ENCODE assay signal across 17 cellular contexts in genomic region chr14:72610096-72610830, GRCh38.
A peak's percentile ranks its signal among the peaks of the same experiment; 100 is the strongest.
DNase-seq lines count a peak whose midpoint lies in the region; ATAC-seq and TF ChIP-seq lines count a peak whose summit lies in the region.
"Had no signal": no experiment of that assay in that cellular context is flagged by ENCODE, and none has a peak within 500 bp of the region (broad histone marks: within the 10 kb centered on the region; RNA-seq: fewer than 3 reads in every experiment).

No MANE protein-coding gene starts in this region.

- H2BK15ac ChIP-seq in neuronal stem cell (ENCODE audit: low read length), result peak overlapping the region; percentile 64

- TF ChIP-seq CTCF in colonic mucosa (IDR thresholded peaks at IDR 0.05) (no peak), vagina (IDR thresholded peaks at IDR 0.05) (no peak)

- H3K9ac ChIP-seq in colonic mucosa (ENCODE audit: low read depth in 2 of 2, low read length in 2 of 2), result no peak overlapping the region
- H3K9ac ChIP-seq in neuronal stem cell (ENCODE audit: low read depth, low read length, poor library complexity), result no peak overlapping the region

- H2BK5ac ChIP-seq in neuronal stem cell (ENCODE audit: low read length), result peak overlapping the region; percentile 25

- H3K79me1 ChIP-seq in neuronal stem cell (ENCODE audit: low read depth, low read length), result no peaks in the 10 kb centered on the region

- H3K27ac ChIP-seq in colonic mucosa (no peak overlapping the region), neuronal stem cell (replicated peaks; ENCODE audit: low read length) (no peak overlapping the region), vagina (no peak overlapping the region)
- H3K27ac ChIP-seq: PC-9 had no signal

- H2BK12ac ChIP-seq in neuronal stem cell (ENCODE audit: low read length), result no peak overlapping the region

- no peak for TF ChIP-seq POLR2A in vagina (IDR thresholded peaks at IDR 0.05)

- H3K4me3 ChIP-seq in colonic mucosa (no peak overlapping the region), neuronal stem cell (ENCODE audit: low read length in 2 of 2) (no peak overlapping the region), vagina (no peak overlapping the region)
- H3K4me3 ChIP-seq: GM23338, PC-9 had no signal

- WGBS in neuronal stem cell (ENCODE audit: extremely low coverage in 2 of 2, insufficient read length in 2 of 2, insufficient replicate concordance in 1 of 2), 2 donors, result no CpG with 5 or more reads among the region's 12 CpGs

- H3K14ac ChIP-seq in neuronal stem cell (ENCODE audit: low read length), result no peak overlapping the region

- peak; percentile 1 for DNase-seq in stimulated activated CD4-positive, alpha-beta T cell treated with anti-CD3 and anti-CD28 coated beads, Interleukin-4, amount 100 ng/mL, for 24 hours
- DNase-seq in stimulated activated CD4-positive, alpha-beta T cell treated with anti-CD3 and anti-CD28 coated beads, Interleukin-15, amount 100 ng/mL, for 24 hours, result no peak
- peak; percentile 10 for DNase-seq in colonic mucosa
- no peak for DNase-seq in neuronal stem cell (ENCODE audit: low spot score)
- peak; percentile 77 to 85 for DNase-seq in vagina (ENCODE audit: extremely low spot score in 2 of 2)
- no peak for DNase-seq in germinal center (ENCODE audit: low spot score)
- DNase-seq in foreskin melanocyte, result no peak
- DNase-seq in left ventricle myocardium superior, result no peak
- DNase-seq: DMS 273 treated with DMSO at 0.1 percent for 48 hours, GF-D8, KBM-7, NCI-H1436, NCI-H2029 treated with DMSO at 0.1 percent for 48 hours, NCI-H2171 treated with DMSO at 0.1 percent for 48 hours, NCI-H510A, PC-9 had no signal

- ATAC-seq in left ventricle myocardium superior, result no peak
- ATAC-seq: GM23338 had no signal

- H3K4me1 ChIP-seq in colonic mucosa (no peaks in the 10 kb centered on the region), neuronal stem cell (ENCODE audit: control insufficient read depth in 2 of 2, insufficient read depth in 1 of 2, low read depth in 1 of 2, low read length in 2 of 2) (peaks cover 0 to 16% of the 10 kb centered on the region in 2 donors), vagina (no peaks in the 10 kb centered on the region)

- peak overlapping the region; percentile 17 for H3K18ac ChIP-seq in neuronal stem cell (ENCODE audit: low read length)

- H3K23ac ChIP-seq in neuronal stem cell (ENCODE audit: low read depth, low read length, poor library complexity), result no peak overlapping the region

- H2BK120ac ChIP-seq in neuronal stem cell (ENCODE audit: low read depth, low read length), result peak overlapping the region; percentile 51

- intact Hi-C loops in colonic mucosa (cut with DNase I), result no loop called here
- intact Hi-C loops in vagina (cut with DNase I), result no loop called here
- intact Hi-C loops in left ventricle myocardium superior (cut with micrococcal nuclease), result no loop called here

- no peak overlapping the region for H3K4me2 ChIP-seq in neuronal stem cell (ENCODE audit: insufficient read depth, low read length, poor library complexity, severe bottlenecking)
- H3K4me2 ChIP-seq: GM23338, PC-9 had no signal

- H3K27me3 ChIP-seq in colonic mucosa (no peaks in the 10 kb centered on the region), neuronal stem cell (ENCODE audit: control insufficient read depth in 3 of 3, insufficient read depth in 3 of 3, low read depth in 1 of 3, low read length in 3 of 3) (no peaks in the 10 kb centered on the region), vagina (no peaks in the 10 kb centered on the region)

- no peak overlapping the region for H4K91ac ChIP-seq in neuronal stem cell (ENCODE audit: low read depth, low read length, poor library complexity)

- H3K4ac ChIP-seq in neuronal stem cell (ENCODE audit: low read length), result no peak overlapping the region

- H3K36me3 ChIP-seq in colonic mucosa (no peaks in the 10 kb centered on the region), neuronal stem cell (replicated peaks in 1 of 2; ENCODE audit: control insufficient read depth in 2 of 2, insufficient read depth in 2 of 2, low read length in 2 of 2) (no peaks in the 10 kb centered on the region), vagina (no peaks in the 10 kb centered on the region)

- H4K8ac ChIP-seq in neuronal stem cell (ENCODE audit: low read depth, low read length), result no peak overlapping the region

- H3K9me3 ChIP-seq in colonic mucosa (no peaks in the 10 kb centered on the region), neuronal stem cell (replicated peaks in 1 of 2; ENCODE audit: control insufficient read depth in 2 of 2, insufficient read depth in 1 of 2, low read depth in 1 of 2, low read length in 2 of 2) (no peaks in the 10 kb centered on the region), vagina (no peaks in the 10 kb centered on the region)

- peak overlapping the region; percentile 77 for H2AK5ac ChIP-seq in neuronal stem cell (ENCODE audit: low read depth, low read length)

- H2AFZ ChIP-seq in neuronal stem cell (ENCODE audit: low read length), result no peak overlapping the region
- H2AFZ ChIP-seq: GM23338, PC-9 had no signal

Comparison
In these comparisons a context has a peak if more than half of its experiments do, and no peak if none do; other contexts are left out.
1. DNase-seq: peak in stimulated activated CD4-positive, alpha-beta T cell treated with anti-CD3 and anti-CD28 coated beads, Interleukin-4, amount 100 ng/mL, for 24 hours (single experiment), colonic mucosa (single experiment) and vagina (2 of 2); none in stimulated activated CD4-positive, alpha-beta T cell treated with anti-CD3 and anti-CD28 coated beads, Interleukin-15, amount 100 ng/mL, for 24 hours (single experiment), neuronal stem cell (single experiment), germinal center (single experiment), foreskin melanocyte (single experiment) and left ventricle myocardium superior (single experiment).